Comparison of ENCODE assay signal across 32 cellular contexts in genomic region chr7:131778601-131779000, GRCh38.
DNase-seq lines count a peak whose midpoint lies in the region; ATAC-seq, FAIRE-seq and TF ChIP-seq lines count a peak whose summit lies in the region.
"Had no signal": no experiment of that assay in that cellular context is flagged by ENCODE, and none has a peak within 500 bp of the region (broad histone marks: within the 10 kb centered on the region; RNA-seq: fewer than 3 reads in every experiment).

No MANE protein-coding gene starts in this region.

- no peak for DNase-seq in GM18507 (ENCODE audit: extremely low spot score, insufficient read length, low read depth)
- peak; percentile 91 for DNase-seq in esophagus muscularis mucosa (ENCODE audit: extremely low spot score)
- DNase-seq in islet precursor cell, result peak; percentile 35
- DNase-seq in D721Med (ENCODE audit: insufficient read length, low spot score), result no peak
- DNase-seq in SHP77 (lab: John Stamatoyannopoulos, UW), result no peak
- DNase-seq: 8988T; ACHN; AML-193; BE2C; C1 segment of cervical spinal cord; Caco-2; Calu3; CD4-positive, alpha-beta memory T cell; CD4-positive, alpha-beta T cell; CD4-positive, CD25-positive, alpha-beta regulatory T cell; CD8-positive, alpha-beta memory T cell; CD8-positive, alpha-beta T cell; COR-L47; DMS 273 treated with DMSO at 0.1 percent for 48 hours; DMS153; DMS53; DMS79; DMS79 treated with DMSO at 0.1 percent for 48 hours; DND-41; EL had no signal

- peaks cover 0 to 9% (median 0%) of the 10 kb centered on the region in 4 donors for H3K27me3 ChIP-seq in esophagus muscularis mucosa
- H3K27me3 ChIP-seq: BLaER1; BLaER1 treated with 17β-estradiol and CSF1 and Interleukin-3, amounts not matched to agents 10 nM and 100 nM had no signal

- TF ChIP-seq EP300 in esophagus muscularis mucosa (IDR thresholded peaks at IDR 0.05), result no peak

- no peak for TF ChIP-seq POLR2A in esophagus muscularis mucosa (IDR thresholded peaks at IDR 0.05; ENCODE audit: low read depth)

- 100% methylated on average over 1 of the region's 2 CpGs for WGBS in esophagus muscularis mucosa

- intact Hi-C loops in esophagus muscularis mucosa (cut with DNase I), result no loop called here

- no peaks in the 10 kb centered on the region for H3K4me1 ChIP-seq in esophagus muscularis mucosa
- H3K4me1 ChIP-seq: A549; BE2C; BLaER1; BLaER1 treated with 17β-estradiol and CSF1 and Interleukin-3, amounts not matched to agents 10 nM and 100 nM had no signal

- TF ChIP-seq CTCF in esophagus muscularis mucosa (IDR thresholded peaks at IDR 0.05), result no peak
- TF ChIP-seq CTCF in D721Med (IDR thresholded peaks at IDR 0.05; ENCODE audit: insufficient read depth, missing control alignments), result no peak

- H3K36me3 ChIP-seq in esophagus muscularis mucosa, result no peaks in the 10 kb centered on the region
- H3K36me3 ChIP-seq: BE2C; BLaER1; BLaER1 treated with 17β-estradiol and CSF1 and Interleukin-3, amounts not matched to agents 10 nM and 100 nM had no signal

- FAIRE-seq in GM18507 (lab: Jason Lieb, UNC) (peak; percentile 9), D721Med (lab: Jason Lieb, UNC) (no peak)
- FAIRE-seq: A204.1, A549 had no signal

- H3K4me3 ChIP-seq in esophagus muscularis mucosa, result no peak overlapping the region
- H3K4me3 ChIP-seq: A549; BLaER1; BLaER1 treated with 17β-estradiol and CSF1 and Interleukin-3, amounts not matched to agents 10 nM and 100 nM had no signal

- H3K27ac ChIP-seq in esophagus muscularis mucosa (replicated peaks in 1 of 4), result no peak overlapping the region
- H3K27ac ChIP-seq: 22Rv1; A549; BLaER1; BLaER1 treated with 17β-estradiol and CSF1 and Interleukin-3, amounts not matched to agents 10 nM and 100 nM; C4-2B had no signal

- no peak for ATAC-seq in GM19397 (IDR thresholded peaks at IDR 0.05; ENCODE audit: unreplicated experiment)
- ATAC-seq: A549; CD8-positive, alpha-beta T cell had no signal

- H3K9me3 ChIP-seq in esophagus muscularis mucosa, result no peaks in the 10 kb centered on the region
- H3K9me3 ChIP-seq: A549, BE2C, BLaER1, Caco-2 had no signal

Comparison
In these comparisons a context has a peak if more than half of its experiments do, and no peak if none do; other contexts are left out.
1. DNase-seq: peak in esophagus muscularis mucosa (single experiment) and islet precursor cell (single experiment); none in GM18507 (single experiment), D721Med (single experiment) and SHP77 (0 of 2).